8 cellular contexts compared by ENCODE assay signal in the genomic region with DNA sequence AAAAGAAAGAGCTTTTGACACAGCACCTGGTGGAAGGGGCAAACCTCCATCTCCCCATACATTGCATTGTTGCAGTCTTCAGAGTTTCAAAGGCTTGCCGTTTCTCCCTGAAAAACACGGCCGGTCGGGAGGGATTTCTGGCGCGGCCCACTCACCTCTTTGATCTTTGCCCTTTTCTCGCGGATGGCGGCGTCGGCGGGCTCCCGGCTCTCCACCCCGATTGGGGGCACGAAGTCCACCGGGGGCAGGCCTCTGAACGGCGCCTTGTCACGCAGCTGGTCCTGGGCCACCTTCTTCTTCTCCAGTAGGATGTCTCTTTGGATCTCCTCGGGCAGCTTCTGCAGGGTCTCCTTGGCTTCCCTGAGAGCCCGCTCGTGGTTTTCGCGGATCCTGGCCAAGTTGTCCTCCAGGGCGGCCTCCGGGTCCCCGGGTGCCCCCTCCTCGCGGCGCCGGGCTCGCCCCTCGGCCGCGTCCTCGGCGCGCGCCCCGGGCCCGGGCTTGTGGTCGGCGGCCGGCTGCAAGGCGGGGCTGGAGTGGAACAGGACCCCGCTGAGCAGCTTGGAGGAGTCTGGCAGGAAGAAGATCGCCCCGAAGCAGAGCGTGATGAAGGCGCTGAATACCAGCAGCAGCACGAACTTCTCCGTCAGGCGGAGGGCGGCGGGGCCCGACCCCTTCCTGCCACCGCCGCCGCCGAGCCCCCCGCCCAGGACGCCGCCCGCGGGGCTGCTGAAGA. TPM values are rescaled to one million over a fixed set of nuclear protein-coding genes. Genes with fewer than 3 reads are reported as not detected.
DNase-seq lines count a peak whose midpoint lies in the region; ATAC-seq and TF ChIP-seq lines count a peak whose summit lies in the region.

No MANE protein-coding gene starts in this region.

- H3K27me3 Mint-ChIP-seq in T-helper 17 cell (no peaks in the 10 kb centered on the region), MCF 10A (ENCODE audit: insufficient read depth, unreplicated experiment) (no peaks in the 10 kb centered on the region)

- DNase-seq in T-helper 17 cell: peak; percentile 9 to 26 (median 22)
- DNase-seq in MCF 10A (ENCODE audit: unreplicated experiment): no peak
- peak; percentile 55 to 71 for DNase-seq in left colon
- peak; percentile 13 to 27 for DNase-seq in stimulated activated CD4-positive, alpha-beta T cell treated with anti-CD3 and anti-CD28 coated beads, Interleukin-4, amount 100 ng/mL, for 48 hours (ENCODE audit: low read depth in 2 of 2)
- DNase-seq in amniotic stem cell (lab: John Stamatoyannopoulos, UW): no peak

- POLR2A ChIA-PET in MCF 10A (lab: Yijun Ruan, JAX): no interaction called here

- ATAC-seq in GM18511 (IDR thresholded peaks at IDR 0.05; ENCODE audit: unreplicated experiment): peak; percentile 13
- peak; percentile 4 for ATAC-seq in HG03045 (IDR thresholded peaks at IDR 0.05; ENCODE audit: unreplicated experiment)
- no peak for ATAC-seq in T-helper 17 cell
- peak; percentile 34 for ATAC-seq in left colon
- ATAC-seq in HG03378 (IDR thresholded peaks at IDR 0.05; ENCODE audit: unreplicated experiment): no peak

- H3K4me3 Mint-ChIP-seq in T-helper 17 cell (peak overlapping the region; percentile 95), MCF 10A (ENCODE audit: unreplicated experiment) (peak overlapping the region; percentile 40)

- no peaks in the 10 kb centered on the region for H3K9me3 Mint-ChIP-seq in MCF 10A (ENCODE audit: unreplicated experiment)

- H3K36me3 Mint-ChIP-seq in T-helper 17 cell (ENCODE audit: low read depth) (no peaks in the 10 kb centered on the region), MCF 10A (ENCODE audit: insufficient read depth, unreplicated experiment) (no peaks in the 10 kb centered on the region)

- H3K4me1 Mint-ChIP-seq in T-helper 17 cell (peaks cover 26% of the 10 kb centered on the region), MCF 10A (ENCODE audit: insufficient read depth, unreplicated experiment) (peaks cover 7% of the 10 kb centered on the region)

- BruUV-seq in MCF 10A (replicated peaks; lab: Mats Ljungman, UMichigan): no TSS peak

- no peak for TF ChIP-seq CTCF in MCF 10A (IDR thresholded peaks at IDR 0.05; ENCODE audit: unreplicated experiment)

- CTCF ChIA-PET in MCF 10A (lab: Yijun Ruan, JAX): interaction anchor here (1.0 to 6.0 kb wide), 5 partner anchors 12 to 390 kb away, joined by 4 to 24 read pairs (median 6); no protein-coding TSS in a partner anchor

- no peaks in the 10 kb centered on the region for H3K9me3 ChIP-seq in T-helper 17 cell (ENCODE audit: control insufficient read depth, low read length, poor library complexity, severe bottlenecking)

- intact Hi-C loops in MCF 10A (cut with micrococcal nuclease): loop anchor here (5.0 kb wide), 1 partner anchor 386 kb away; no protein-coding TSS in a partner anchor
- intact Hi-C loops in left colon (cut with DNase I, micrococcal nuclease): loop anchor here in 1 of 2 donors (10.0 kb wide), 1 partner anchor 204 kb away; no protein-coding TSS in a partner anchor

- H3K27ac Mint-ChIP-seq in T-helper 17 cell (peak overlapping the region; percentile 91), MCF 10A (ENCODE audit: low read depth, unreplicated experiment) (no peak overlapping the region)

RNA-seq across cellular contexts. Expression of a gene that starts 1.1 kb away (rescaled TPM):
- total RNA-seq in T-helper 17 cell: 10 to 100 TPM; 14.2 to 19.6 TPM
- total RNA-seq in MCF 10A (2022): 1.3 and 1.6 TPM in 2 replicates
- total RNA-seq in left colon: 10 to 100 TPM; 68.6 to 94.3 TPM

Comparison
In these comparisons a context has a peak if more than half of its experiments do, and no peak if none do; other contexts are left out.
1. ATAC-seq: peak in GM18511 (single experiment), HG03045 (single experiment) and left colon (single experiment); none in T-helper 17 cell (single experiment) and HG03378 (single experiment).
2. DNase-seq: peak in T-helper 17 cell (3 of 3), left colon (2 of 2) and stimulated activated CD4-positive, alpha-beta T cell treated with anti-CD3 and anti-CD28 coated beads, Interleukin-4, amount 100 ng/mL, for 48 hours (2 of 2); none in MCF 10A (single experiment) and amniotic stem cell (single experiment).